Comparison of ENCODE assay signal across 8 cellular contexts in genomic region chr9:98974994-98975712, GRCh38. TPM values are rescaled to one million over a fixed set of nuclear protein-coding genes. Genes with fewer than 3 reads are reported as not detected.
A peak's percentile ranks its signal among the peaks of the same experiment; 100 is the strongest.
DNase-seq lines count a peak whose midpoint lies in the region; ATAC-seq and TF ChIP-seq lines count a peak whose summit lies in the region.

No MANE protein-coding gene starts in this region.

- POLR2A ChIA-PET in RWPE1 (lab: Yijun Ruan, JAX; ENCODE audit: low non-redundant PET), result no interaction called here

- peaks cover 81% of the 10 kb centered on the region for H3K27me3 ChIP-seq in neutrophil
- H3K27me3 ChIP-seq in subcutaneous abdominal adipose tissue (ENCODE audit: control insufficient read depth in 5 of 5, insufficient read depth in 4 of 5, low read length in 5 of 5), result no peaks in the 10 kb centered on the region

- H3K36me3 ChIP-seq in neutrophil (no peaks in the 10 kb centered on the region), subcutaneous abdominal adipose tissue (ENCODE audit: control insufficient read depth in 5 of 5, insufficient read depth in 5 of 5, low read length in 5 of 5) (peaks cover 0 to 5% (median 0%) of the 10 kb centered on the region in 5 donors)

- CTCF ChIA-PET in RWPE1 (lab: Yijun Ruan, JAX), result interaction anchor here (0.6 to 2.7 kb wide), 18 partner anchors 9 to 223 kb away, joined by 3 to 13 read pairs (median 4); no protein-coding TSS in a partner anchor

- peak; percentile 85 for ATAC-seq in GM21528 (IDR thresholded peaks at IDR 0.05; ENCODE audit: low FRiP score, unreplicated experiment)

- DNase-seq in DMS153 treated with DMSO at 0.1 percent for 48 hours (lab: John Stamatoyannopoulos, UW; ENCODE audit: unreplicated experiment), result peak; percentile 35
- peak; percentile 45 for DNase-seq in Jurkat, Clone E6-1 (ENCODE audit: low read depth, low spot score)
- DNase-seq in RWPE1 (ENCODE audit: low spot score), result peak; percentile 92
- DNase-seq in activated effector memory CD4-positive, alpha-beta T cell treated with Interleukin-2 at 50 U/mL for 16 hours, result peak; percentile 66
- peak; percentile 88 for DNase-seq in germinal center (ENCODE audit: low spot score)

- H3K27ac ChIP-seq in RWPE1 (no peak overlapping the region), neutrophil (no peak overlapping the region), subcutaneous abdominal adipose tissue (ENCODE audit: low read depth, low read length) (peak overlapping the region; percentile 82)

- H3K4me1 ChIP-seq in neutrophil (ENCODE audit: control insufficient read depth in 1 of 2, insufficient read depth in 1 of 2, low read depth in 1 of 2, low read length in 1 of 2) (peaks cover 0 to 3% of the 10 kb centered on the region in 2 experiments), subcutaneous abdominal adipose tissue (ENCODE audit: control insufficient read depth in 5 of 5, insufficient read depth in 5 of 5, low read length in 5 of 5) (peaks cover 44 to 96% (median 78%) of the 10 kb centered on the region in 5 donors)

- H3K9me3 ChIP-seq in neutrophil (no peaks in the 10 kb centered on the region), subcutaneous abdominal adipose tissue (ENCODE audit: control insufficient read depth in 5 of 5, low read length in 5 of 5) (no peaks in the 10 kb centered on the region)

- peak; percentile 97 for TF ChIP-seq CTCF in RWPE1 (conservative IDR thresholded peaks at IDR 0.05; ENCODE audit: low read depth)
- TF ChIP-seq CTCF in neutrophil (IDR thresholded peaks at IDR 0.05), result peak; percentile 88

- peak overlapping the region; percentile 22 to 67 (median 59) for H3K9ac ChIP-seq in subcutaneous abdominal adipose tissue (ENCODE audit: low read length in 5 of 5)

- H3K4me3 ChIP-seq in Jurkat, Clone E6-1 (ENCODE audit: low read length), result no peak overlapping the region
- H3K4me3 ChIP-seq in neutrophil (ENCODE audit: low read depth in 1 of 2, low read length in 1 of 2), result no peak overlapping the region
- peak overlapping the region in 4 of 5 donors; percentile 36 to 73 (median 56) for H3K4me3 ChIP-seq in subcutaneous abdominal adipose tissue (ENCODE audit: low read depth in 1 of 5, low read length in 5 of 5)

RNA-seq across cellular contexts. Expression of gene COL15A1, which starts 31.4 kb away (rescaled TPM):
- polyA plus RNA-seq in Jurkat, Clone E6-1 (2012; ENCODE audit: insufficient read depth, insufficient read length), result 0.32 TPM

Comparison
In these comparisons a context has a peak if more than half of its experiments do, and no peak if none do; other contexts are left out.
1. DNase-seq: peak in every context shown above with its lines; median percentile 92 in RWPE1; 88 in germinal center; 66 in activated effector memory CD4-positive, alpha-beta T cell treated with Interleukin-2 at 50 U/mL for 16 hours; 45 in Jurkat, Clone E6-1; 35 in DMS153 treated with DMSO at 0.1 percent for 48 hours.
2. H3K4me3 ChIP-seq: peak in subcutaneous abdominal adipose tissue (4 of 5); none in Jurkat, Clone E6-1 (single experiment) and neutrophil (0 of 2).